Comparison of ENCODE assay signal across 18 cellular contexts in the genomic region with DNA sequence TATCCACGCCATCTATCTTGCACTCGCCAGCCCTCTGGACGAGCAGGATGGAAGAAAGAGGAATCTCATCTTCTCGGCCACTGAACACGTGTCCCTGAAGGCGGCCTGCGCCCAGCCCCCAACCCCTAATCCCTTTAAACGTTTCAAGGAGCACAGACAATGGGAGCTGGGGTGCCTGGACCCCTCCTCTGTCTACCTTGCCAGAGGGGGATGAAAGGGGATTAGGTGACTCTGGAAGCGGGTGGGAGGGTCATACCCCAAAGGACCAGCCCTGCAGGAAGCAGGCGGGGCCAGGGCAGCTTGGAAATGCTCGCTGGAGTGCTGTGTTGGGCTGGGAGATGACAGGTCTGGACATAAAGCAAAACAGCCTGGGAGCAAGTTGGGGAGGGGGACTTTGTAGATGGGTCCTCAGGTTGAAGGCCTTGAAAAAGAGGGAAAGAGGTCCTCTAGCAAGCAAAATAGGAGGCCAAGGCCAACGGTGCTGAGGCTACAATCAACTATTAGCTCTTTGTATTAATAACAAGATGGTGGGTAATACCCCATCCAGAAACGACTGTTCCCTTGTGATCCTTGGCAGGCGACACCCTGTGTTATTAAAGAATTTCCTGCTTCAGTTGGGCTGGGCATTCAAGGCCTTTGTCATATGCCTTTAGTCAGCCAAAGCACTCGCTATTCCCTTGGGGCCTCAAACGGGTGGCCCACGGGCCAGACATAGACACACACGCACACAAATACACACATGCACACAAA.
DNase-seq lines count a peak whose midpoint lies in the region; ATAC-seq, FAIRE-seq and TF ChIP-seq lines count a peak whose summit lies in the region.
"Had no signal": no experiment of that assay in that cellular context is flagged by ENCODE, and none has a peak within 500 bp of the region (broad histone marks: within the 10 kb centered on the region; RNA-seq: fewer than 3 reads in every experiment).

No MANE protein-coding gene starts in this region.

- POLR2A ChIA-PET in activated CD4-positive, alpha-beta T cell treated with anti-CD3 and anti-CD28 coated beads for 36 hours (lab: Charles Lee), result no interaction called here

- ATAC-seq in Right ventricle myocardium inferior (no peak), upper lobe of right lung (no peak)
- no peak for ATAC-seq in activated CD4-positive, alpha-beta T cell treated with anti-CD3 and anti-CD28 coated beads for 36 hours

- H3K27me3 Mint-ChIP-seq in activated CD4-positive, alpha-beta T cell treated with anti-CD3 and anti-CD28 coated beads for 36 hours, result peaks cover 4% of the 10 kb centered on the region

- TF ChIP-seq CTCF in kidney (IDR thresholded peaks at IDR 0.05; ENCODE audit: borderline replicate concordance, extremely low read depth, insufficient read depth) (no peak), upper lobe of right lung (IDR thresholded peaks at IDR 0.05) (no peak)

- CTCF ChIA-PET in activated CD4-positive, alpha-beta T cell treated with anti-CD3 and anti-CD28 coated beads for 36 hours (lab: Charles Lee), result no interaction called here

- H3K9ac ChIP-seq in kidney (ENCODE audit: low read length in 2 of 2), result no peak overlapping the region
- H3K9ac ChIP-seq: SK-N-SH had no signal

- no peaks in the 10 kb centered on the region for H3K4me1 Mint-ChIP-seq in activated CD4-positive, alpha-beta T cell treated with anti-CD3 and anti-CD28 coated beads for 36 hours

- H3K9me3 Mint-ChIP-seq in activated CD4-positive, alpha-beta T cell treated with anti-CD3 and anti-CD28 coated beads for 36 hours (ENCODE audit: low read depth), result no peaks in the 10 kb centered on the region

- no peaks in the 10 kb centered on the region for H3K9me3 ChIP-seq in kidney (ENCODE audit: control insufficient read depth in 1 of 2, low read length in 2 of 2)
- H3K9me3 ChIP-seq in upper lobe of right lung, result no peaks in the 10 kb centered on the region
- H3K9me3 ChIP-seq: SK-N-SH, upper lobe of left lung had no signal

- H3K4me3 Mint-ChIP-seq in activated CD4-positive, alpha-beta T cell treated with anti-CD3 and anti-CD28 coated beads for 36 hours, result no peak overlapping the region

- H3K4me3 ChIP-seq in kidney (ENCODE audit: low read length in 2 of 2), result no peak overlapping the region
- H3K4me3 ChIP-seq in upper lobe of right lung, result no peak overlapping the region
- H3K4me3 ChIP-seq: upper lobe of left lung had no signal

- intact Hi-C loops in cardiac septum (cut with DNase I), result no loop called here
- intact Hi-C loops in Right ventricle myocardium inferior (cut with DNase I), result no loop called here
- intact Hi-C loops in kidney (cut with DNase I), result no loop called here
- intact Hi-C loops in upper lobe of right lung (cut with DNase I), result no loop called here
- intact Hi-C loops in activated CD4-positive, alpha-beta T cell treated with anti-CD3 and anti-CD28 coated beads for 36 hours (cut with DNase I, micrococcal nuclease), result no loop called here

- no peaks in the 10 kb centered on the region for H3K27me3 ChIP-seq in upper lobe of right lung
- H3K27me3 ChIP-seq: upper lobe of left lung had no signal

- H3K27ac Mint-ChIP-seq in activated CD4-positive, alpha-beta T cell treated with anti-CD3 and anti-CD28 coated beads for 36 hours, result no peak overlapping the region

- no peaks in the 10 kb centered on the region for H3K36me3 Mint-ChIP-seq in activated CD4-positive, alpha-beta T cell treated with anti-CD3 and anti-CD28 coated beads for 36 hours (ENCODE audit: low read depth)

- H3K27ac ChIP-seq in kidney (ENCODE audit: low read depth in 2 of 2, low read length in 2 of 2) (no peak overlapping the region), upper lobe of right lung (no peak overlapping the region)
- H3K27ac ChIP-seq: upper lobe of left lung, VCaP had no signal

- H3K4me1 ChIP-seq in kidney (ENCODE audit: control insufficient read depth in 1 of 2, insufficient read depth in 1 of 2, low read depth in 1 of 2, low read length in 2 of 2) (no peaks in the 10 kb centered on the region), upper lobe of right lung (no peaks in the 10 kb centered on the region)
- H3K4me1 ChIP-seq: upper lobe of left lung had no signal

- DNase-seq in cardiac septum (ENCODE audit: low spot score) (peak; percentile 66), Right ventricle myocardium inferior (ENCODE audit: missing footprints) (no peak), SK-N-DZ (ENCODE audit: low spot score) (peak; percentile 78), kidney (peak; percentile 37), upper lobe of right lung (peak; percentile 33), COR-L47 (lab: John Stamatoyannopoulos, UW) (no peak), NCI-H2227 (lab: John Stamatoyannopoulos, UW; ENCODE audit: unreplicated experiment) (no peak)
- DNase-seq in activated CD4-positive, alpha-beta T cell treated with anti-CD3 and anti-CD28 coated beads for 36 hours, result no peak
- DNase-seq: activated T-cell treated with anti-CD3 and anti-CD28 coated beads, Interleukin-2, amount 50 U/mL, for 1 hour; AML-193; DMS79 treated with DMSO at 0.1 percent for 48 hours; effector memory CD4-positive, alpha-beta T cell; foreskin fibroblast; KG1; NCI-H1694 treated with DMSO at 0.1 percent for 48 hours; SK-N-SH had no signal

- FAIRE-seq in kidney (lab: Jason Lieb, UNC), result no peak

- no peaks in the 10 kb centered on the region for H3K36me3 ChIP-seq in kidney (ENCODE audit: control insufficient read depth in 1 of 2, insufficient read depth in 2 of 2, low read length in 2 of 2)
- no peaks in the 10 kb centered on the region for H3K36me3 ChIP-seq in upper lobe of right lung
- H3K36me3 ChIP-seq: upper lobe of left lung had no signal

Comparison
In these comparisons a context has a peak if more than half of its experiments do, and no peak if none do; other contexts are left out.
1. DNase-seq: peak in cardiac septum (single experiment), SK-N-DZ (single experiment), kidney (single experiment) and upper lobe of right lung (single experiment); none in Right ventricle myocardium inferior (single experiment), COR-L47 (single experiment), NCI-H2227 (single experiment) and activated CD4-positive, alpha-beta T cell treated with anti-CD3 and anti-CD28 coated beads for 36 hours (single experiment).